Comparison of ENCODE assay signal across 1 cellular context in the genomic region with DNA sequence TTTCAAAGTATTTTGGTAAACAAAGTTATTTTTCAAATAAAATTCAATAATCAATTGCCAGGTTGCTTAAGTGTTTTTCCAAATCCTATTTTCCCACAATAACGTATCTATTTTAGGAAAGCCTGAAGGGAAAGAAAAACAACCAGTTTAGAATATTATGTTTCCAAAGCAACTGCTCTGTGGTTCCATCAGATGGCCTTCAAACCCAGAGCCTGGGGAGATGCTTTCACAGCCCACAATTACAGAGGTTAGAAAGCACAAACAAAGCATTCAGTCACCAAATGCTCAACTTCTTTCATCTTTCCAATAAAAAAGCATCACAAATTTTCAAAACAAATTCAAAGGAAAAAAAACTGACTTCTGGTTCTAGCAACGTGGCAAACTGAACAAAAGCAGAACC.
TF ChIP-seq lines count a peak whose summit lies in the region.

No MANE protein-coding gene starts in this region.

TF ChIP-seq in WTC11, 78 proteins besides CTCF, POLR2A, EP300 and RAD21 (continued from another document):
- TF ChIP-seq, protein P1, sequence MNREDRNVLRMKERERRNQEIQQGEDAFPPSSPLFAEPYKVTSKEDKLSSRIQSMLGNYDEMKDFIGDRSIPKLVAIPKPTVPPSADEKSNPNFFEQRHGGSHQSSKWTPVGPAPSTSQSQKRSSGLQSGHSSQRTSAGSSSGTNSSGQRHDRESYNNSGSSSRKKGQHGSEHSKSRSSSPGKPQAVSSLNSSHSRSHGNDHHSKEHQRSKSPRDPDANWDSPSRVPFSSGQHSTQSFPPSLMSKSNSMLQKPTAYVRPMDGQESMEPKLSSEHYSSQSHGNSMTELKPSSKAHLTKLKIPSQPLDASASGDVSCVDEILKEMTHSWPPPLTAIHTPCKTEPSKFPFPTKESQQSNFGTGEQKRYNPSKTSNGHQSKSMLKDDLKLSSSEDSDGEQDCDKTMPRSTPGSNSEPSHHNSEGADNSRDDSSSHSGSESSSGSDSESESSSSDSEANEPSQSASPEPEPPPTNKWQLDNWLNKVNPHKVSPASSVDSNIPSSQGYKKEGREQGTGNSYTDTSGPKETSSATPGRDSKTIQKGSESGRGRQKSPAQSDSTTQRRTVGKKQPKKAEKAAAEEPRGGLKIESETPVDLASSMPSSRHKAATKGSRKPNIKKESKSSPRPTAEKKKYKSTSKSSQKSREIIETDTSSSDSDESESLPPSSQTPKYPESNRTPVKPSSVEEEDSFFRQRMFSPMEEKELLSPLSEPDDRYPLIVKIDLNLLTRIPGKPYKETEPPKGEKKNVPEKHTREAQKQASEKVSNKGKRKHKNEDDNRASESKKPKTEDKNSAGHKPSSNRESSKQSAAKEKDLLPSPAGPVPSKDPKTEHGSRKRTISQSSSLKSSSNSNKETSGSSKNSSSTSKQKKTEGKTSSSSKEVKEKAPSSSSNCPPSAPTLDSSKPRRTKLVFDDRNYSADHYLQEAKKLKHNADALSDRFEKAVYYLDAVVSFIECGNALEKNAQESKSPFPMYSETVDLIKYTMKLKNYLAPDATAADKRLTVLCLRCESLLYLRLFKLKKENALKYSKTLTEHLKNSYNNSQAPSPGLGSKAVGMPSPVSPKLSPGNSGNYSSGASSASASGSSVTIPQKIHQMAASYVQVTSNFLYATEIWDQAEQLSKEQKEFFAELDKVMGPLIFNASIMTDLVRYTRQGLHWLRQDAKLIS (CRISPR knock-in tag; IDR thresholded peaks at IDR 0.05; ENCODE audit: borderline replicate concordance), result no peak
- TF ChIP-seq ZNF219 (CRISPR knock-in tag; IDR thresholded peaks at IDR 0.05; ENCODE audit: borderline replicate concordance), result no peak
